In the genomic region with DNA sequence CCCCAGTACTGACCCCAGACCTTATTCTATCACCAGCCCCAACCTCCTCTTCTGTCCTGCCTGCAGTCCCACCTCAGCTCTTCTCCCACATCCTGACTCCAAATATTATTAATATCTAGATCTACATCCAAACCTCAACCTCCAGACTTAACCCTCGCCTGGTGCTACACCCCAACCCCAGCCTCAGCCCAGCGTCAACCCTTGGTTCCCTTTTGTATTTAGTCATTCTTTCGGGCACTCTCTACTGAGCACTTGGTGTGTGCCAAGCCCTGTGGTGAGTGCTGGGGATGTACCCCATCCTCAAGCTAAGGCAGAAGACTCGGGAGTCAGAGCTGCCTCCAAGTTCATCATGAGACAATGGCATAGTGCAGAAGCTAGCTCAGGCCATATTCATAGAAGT, we compare ENCODE assay signal across 15 cellular contexts. TPM values are rescaled to one million over a fixed set of nuclear protein-coding genes. Genes with fewer than 3 reads are reported as not detected.
DNase-seq lines count a peak whose midpoint lies in the region; ATAC-seq and TF ChIP-seq lines count a peak whose summit lies in the region.
"Had no signal": no experiment of that assay in that cellular context is flagged by ENCODE, and none has a peak within 500 bp of the region (broad histone marks: within the 10 kb centered on the region; RNA-seq: fewer than 3 reads in every experiment).

No MANE protein-coding gene starts in this region.

- 0 out of 2 replicates have a peak overlapping the region, but pooled peaks have one; percentile 52 for H2AFZ ChIP-seq in OCI-LY3 (ENCODE audit: low read depth, low read length)

- peaks cover 79% of the 10 kb centered on the region for H3K4me1 Mint-ChIP-seq in CD4-positive, alpha-beta T cell (ENCODE audit: low read depth)
- peaks cover 22% of the 10 kb centered on the region for H3K4me1 Mint-ChIP-seq in nephron

- H3K9me3 Mint-ChIP-seq in CD4-positive, alpha-beta T cell = no peaks in the 10 kb centered on the region
- no peaks in the 10 kb centered on the region for H3K9me3 Mint-ChIP-seq in nephron

- no peaks in the 10 kb centered on the region for H3K79me2 ChIP-seq in OCI-LY3 (ENCODE audit: low read length)

- H3K27me3 ChIP-seq in CD4-positive, alpha-beta T cell (ENCODE audit: control insufficient read depth, insufficient read depth, low read length) = no peaks in the 10 kb centered on the region
- H3K27me3 ChIP-seq in OCI-LY3 (ENCODE audit: low read depth, low read length) = no peaks in the 10 kb centered on the region

- H3K4me3 ChIP-seq in OCI-LY3 (ENCODE audit: low read length) = no peak overlapping the region

- POLR2A ChIA-PET in CD4-positive, alpha-beta T cell (lab: Charles Lee) = interaction anchor here (0.9 to 8.7 kb wide), 16 partner anchors 9 to 268 kb away, joined by 3 to 97 read pairs (median 5); partner anchors contain the start of genes CC2D1B, GPX7, TUT4 and ZYG11B

- H3K4me3 Mint-ChIP-seq in CD4-positive, alpha-beta T cell = peak overlapping the region; percentile 77
- peak overlapping the region; percentile 73 to 84 (median 84) for H3K4me3 Mint-ChIP-seq in nephron

- no peaks in the 10 kb centered on the region for H3K36me3 ChIP-seq in OCI-LY3 (replicated peaks; ENCODE audit: low read depth, low read length)

- peak overlapping the region; percentile 98 for H3K27ac Mint-ChIP-seq in CD4-positive, alpha-beta T cell
- H3K27ac Mint-ChIP-seq in nephron = peak overlapping the region in 1 of 3 experiments; percentile 10

- peaks cover 48% of the 10 kb centered on the region for H3K4me1 ChIP-seq in OCI-LY3 (ENCODE audit: low read length)

- DNase-seq in CD4-positive, alpha-beta T cell = no peak
- peak; percentile 13 for DNase-seq in activated naive CD4-positive, alpha-beta T cell treated with anti-CD3 and anti-CD28 coated beads, Interleukin-2, amount 50 U/mL, for 16 hours
- no peak for DNase-seq in hippocampal formation (lab: John Stamatoyannopoulos, UW)
- no peak for DNase-seq in NCI-H2171 (lab: John Stamatoyannopoulos, UW)
- DNase-seq in NCI-H1436 treated with DMSO at 0.1 percent for 48 hours (lab: John Stamatoyannopoulos, UW) = no peak
- DNase-seq: foreskin melanocyte; KBM-7; NCI-H187 treated with DMSO at 0.1 percent for 48 hours; NCI-H774; nucleus accumbens; stimulated activated naive CD4-positive, alpha-beta T cell treated with Interleukin-2 at 50 U/mL for 16 hours had no signal

- H3K27me3 Mint-ChIP-seq in CD4-positive, alpha-beta T cell = no peaks in the 10 kb centered on the region
- peaks cover 36% of the 10 kb centered on the region for H3K27me3 Mint-ChIP-seq in nephron (ENCODE audit: low read depth)

- no peak for TF ChIP-seq CTCF in CD4-positive, alpha-beta T cell (IDR thresholded peaks at IDR 0.05)
- TF ChIP-seq CTCF in OCI-LY3 (IDR thresholded peaks at IDR 0.05; ENCODE audit: low read depth, low read length) = no peak
- no peak for TF ChIP-seq CTCF in nephron (IDR thresholded peaks at IDR 0.05; ENCODE audit: unreplicated experiment in 3 of 3)

- H3K4me2 ChIP-seq in OCI-LY3 (ENCODE audit: low read length) = peak overlapping the region; percentile 55

- H4K20me1 ChIP-seq in OCI-LY3 (ENCODE audit: insufficient read depth, low read length) = no peaks in the 10 kb centered on the region

- ATAC-seq in CD4-positive, alpha-beta T cell (ENCODE audit: poor library complexity) = no peak
- ATAC-seq in GM21447 (IDR thresholded peaks at IDR 0.05; ENCODE audit: unreplicated experiment) = no peak

- intact Hi-C loops in CD4-positive, alpha-beta T cell (cut with DNase I, micrococcal nuclease) = no loop called here

- H3K9ac ChIP-seq in OCI-LY3 (ENCODE audit: low read length) = peak overlapping the region; percentile 40; the same call in 1 of the 2 replicates

- H3K27ac ChIP-seq in CD4-positive, alpha-beta T cell (ENCODE audit: low read depth, low read length) = peak overlapping the region; percentile 91
- no peak overlapping the region for H3K27ac ChIP-seq in OCI-LY3 (ENCODE audit: low read length)
- H3K27ac ChIP-seq: C4-2B had no signal

- H3K36me3 Mint-ChIP-seq in CD4-positive, alpha-beta T cell (ENCODE audit: low read depth) = peaks cover 20% of the 10 kb centered on the region
- H3K36me3 Mint-ChIP-seq in nephron (ENCODE audit: low read depth) = no peaks in the 10 kb centered on the region

- CTCF ChIA-PET in CD4-positive, alpha-beta T cell (lab: Charles Lee) = interaction anchor here (1.2 to 1.5 kb wide), 2 partner anchors 52 to 230 kb away, joined by 3 read pairs; partner anchors contain the start of genes ORC1 and PRPF38A

- H3K9me3 ChIP-seq in CD4-positive, alpha-beta T cell (ENCODE audit: control insufficient read depth, low read length) = no peaks in the 10 kb centered on the region
- H3K9me3 ChIP-seq in OCI-LY3 (ENCODE audit: insufficient read depth, low read length) = no peaks in the 10 kb centered on the region; the same call in 1 of the 2 replicates

RNA-seq across cellular contexts. Expression of gene SHISAL2A, which starts 1.1 kb away (rescaled TPM):
- total RNA-seq in CD4-positive, alpha-beta T cell = 10 to 100 TPM; 25.9 to 28.4 TPM

RNA-seq across cellular contexts. Expression of gene GPX7, which starts 31.9 kb away (rescaled TPM):
- 10 to 100 TPM; 11.7 to 12.5 TPM for total RNA-seq in CD4-positive, alpha-beta T cell
